ENCODE assay signal across 34 cellular contexts in genomic region chr1:29247874-29248273, GRCh38. TPM values are rescaled to one million over a fixed set of nuclear protein-coding genes. Genes with fewer than 3 reads are reported as not detected.
"Had no signal": no experiment of that assay in that cellular context is flagged by ENCODE, and none has a peak within 500 bp of the region (broad histone marks: within the 10 kb centered on the region; RNA-seq: fewer than 3 reads in every experiment).

No MANE protein-coding gene starts in this region.

- H3K9me3 Mint-ChIP-seq: activated CD4-positive, alpha-beta memory T cell treated with anti-CD3 and anti-CD28 coated beads, Interleukin-2, amount 10 ng/mL, durations not matched to agents 7 days and 5 days; activated CD4-positive, alpha-beta T cell treated with anti-CD3 and anti-CD28 coated beads, Interleukin-2, amount 10 ng/mL, durations not matched to agents 24 days and 14 days; activated naive CD4-positive, alpha-beta T cell treated with anti-CD3 and anti-CD28 coated beads, Interleukin-2, amount 10 ng/mL, durations not matched to agents 7 days and 5 days; activated naive CD8-positive, alpha-beta T cell treated with anti-CD3 and anti-CD28 coated beads, Interleukin-2, amount 10 ng/mL, durations not matched to agents 7 days and 5 days; activated T-cell treated with anti-CD3 and anti-CD28 coated beads, Interleukin-2, amount 50 U/mL, for 24 hours; effector memory CD8-positive, alpha-beta T cell; immature natural killer cell; natural killer cell treated with Interleukin-12 subunit alpha and Interleukin-12 subunit beta and Interleukin-15 and Interleukin-18, amount 100 ng/mL, for 72 hours; stimulated activated naive B cell treated with anti-CD40 and anti-IgM and Interleukin-4, amounts not matched to agents 10 μg/mL and 1 μg/mL and 100 μg/mL, for 72 hours had no signal

- H3K4me3 Mint-ChIP-seq: activated CD4-positive, alpha-beta memory T cell treated with anti-CD3 and anti-CD28 coated beads, Interleukin-2, amount 10 ng/mL, durations not matched to agents 7 days and 5 days; activated CD4-positive, alpha-beta T cell treated with anti-CD3 and anti-CD28 coated beads, Interleukin-2, amount 10 ng/mL, durations not matched to agents 24 days and 14 days; activated naive CD4-positive, alpha-beta T cell treated with anti-CD3 and anti-CD28 coated beads, Interleukin-2, amount 10 ng/mL, durations not matched to agents 7 days and 5 days; activated naive CD8-positive, alpha-beta T cell treated with anti-CD3 and anti-CD28 coated beads, Interleukin-2, amount 10 ng/mL, durations not matched to agents 7 days and 5 days; activated T-cell treated with anti-CD3 and anti-CD28 coated beads, Interleukin-2, amount 50 U/mL, for 24 hours; effector memory CD8-positive, alpha-beta T cell; immature natural killer cell; natural killer cell treated with Interleukin-12 subunit alpha and Interleukin-12 subunit beta and Interleukin-15 and Interleukin-18, amount 100 ng/mL, for 72 hours; stimulated activated naive B cell treated with anti-CD40 and anti-IgM and Interleukin-4, amounts not matched to agents 10 μg/mL and 1 μg/mL and 100 μg/mL, for 72 hours had no signal

- H3K9me3 ChIP-seq: ascending aorta, heart left ventricle, mucosa of descending colon, neutrophil, prostate gland, sigmoid colon, stomach, suprapubic skin, tibial nerve, uterus had no signal

- H3K4me3 ChIP-seq: ascending aorta, heart left ventricle, mucosa of descending colon, prostate gland, sigmoid colon, stomach, suprapubic skin, tibial nerve, uterus had no signal

- H3K36me3 Mint-ChIP-seq: activated naive CD4-positive, alpha-beta T cell treated with anti-CD3 and anti-CD28 coated beads, Interleukin-2, amount 10 ng/mL, durations not matched to agents 7 days and 5 days; activated naive CD8-positive, alpha-beta T cell treated with anti-CD3 and anti-CD28 coated beads, Interleukin-2, amount 10 ng/mL, durations not matched to agents 7 days and 5 days; immature natural killer cell; natural killer cell treated with Interleukin-12 subunit alpha and Interleukin-12 subunit beta and Interleukin-15 and Interleukin-18, amount 100 ng/mL, for 72 hours; stimulated activated naive B cell treated with anti-CD40 and anti-IgM and Interleukin-4, amounts not matched to agents 10 μg/mL and 1 μg/mL and 100 μg/mL, for 72 hours had no signal

- ATAC-seq: effector memory CD8-positive, alpha-beta T cell; esophagus mucosa; left colon; mucosa of descending colon; stimulated activated naive B cell treated with anti-CD40 and anti-IgM and Interleukin-4, amounts not matched to agents 10 μg/mL and 1 μg/mL and 100 μg/mL, for 72 hours had no signal

- H3K4me1 Mint-ChIP-seq: activated CD4-positive, alpha-beta memory T cell treated with anti-CD3 and anti-CD28 coated beads, Interleukin-2, amount 10 ng/mL, durations not matched to agents 7 days and 5 days; activated CD4-positive, alpha-beta T cell treated with anti-CD3 and anti-CD28 coated beads, Interleukin-2, amount 10 ng/mL, durations not matched to agents 24 days and 14 days; activated naive CD8-positive, alpha-beta T cell treated with anti-CD3 and anti-CD28 coated beads, Interleukin-2, amount 10 ng/mL, durations not matched to agents 7 days and 5 days; immature natural killer cell; stimulated activated naive B cell treated with anti-CD40 and anti-IgM and Interleukin-4, amounts not matched to agents 10 μg/mL and 1 μg/mL and 100 μg/mL, for 72 hours had no signal

- H3K4me1 ChIP-seq: ascending aorta, heart left ventricle, prostate gland, sigmoid colon, suprapubic skin, tibial nerve, uterus had no signal

- H3K36me3 ChIP-seq: ascending aorta, brain microvascular endothelial cell, heart left ventricle, neutrophil, prostate gland, sigmoid colon, stomach, suprapubic skin, tibial nerve, uterus, WERI-Rb-1 had no signal

- H3K27ac Mint-ChIP-seq: activated CD4-positive, alpha-beta memory T cell treated with anti-CD3 and anti-CD28 coated beads, Interleukin-2, amount 10 ng/mL, durations not matched to agents 7 days and 5 days; activated CD4-positive, alpha-beta T cell treated with anti-CD3 and anti-CD28 coated beads, Interleukin-2, amount 10 ng/mL, durations not matched to agents 24 days and 14 days; activated naive CD4-positive, alpha-beta T cell treated with anti-CD3 and anti-CD28 coated beads, Interleukin-2, amount 10 ng/mL, durations not matched to agents 7 days and 5 days; activated naive CD8-positive, alpha-beta T cell treated with anti-CD3 and anti-CD28 coated beads, Interleukin-2, amount 10 ng/mL, durations not matched to agents 7 days and 5 days; activated T-cell treated with anti-CD3 and anti-CD28 coated beads, Interleukin-2, amount 50 U/mL, for 24 hours; effector memory CD8-positive, alpha-beta T cell; immature natural killer cell; natural killer cell treated with Interleukin-12 subunit alpha and Interleukin-12 subunit beta and Interleukin-15 and Interleukin-18, amount 100 ng/mL, for 72 hours; stimulated activated naive B cell treated with anti-CD40 and anti-IgM and Interleukin-4, amounts not matched to agents 10 μg/mL and 1 μg/mL and 100 μg/mL, for 72 hours had no signal

- H3K27ac ChIP-seq: ascending aorta, brain microvascular endothelial cell, heart left ventricle, neutrophil, prostate gland, sigmoid colon, stomach, suprapubic skin, tibial nerve, uterus, WERI-Rb-1 had no signal

- H3K27me3 ChIP-seq: ascending aorta, brain microvascular endothelial cell, sigmoid colon, stomach, suprapubic skin, tibial nerve, uterus had no signal

- DNase-seq: activated CD4-positive, alpha-beta memory T cell treated with anti-CD3 and anti-CD28 coated beads, Interleukin-2, amount 10 ng/mL, durations not matched to agents 7 days and 5 days; activated CD4-positive, alpha-beta T cell treated with anti-CD3 and anti-CD28 coated beads, Interleukin-2, amount 10 ng/mL, durations not matched to agents 24 days and 14 days; activated CD4-positive, CD25-positive, alpha-beta regulatory T cell treated with anti-CD3 and anti-CD28 coated beads, Interleukin-2, amount 50 U/mL, for 72 hours; activated CD8-positive, alpha-beta memory T cell treated with anti-CD3 and anti-CD28 coated beads, Interleukin-2, amount 50 U/mL, for 48 hours; activated gamma-delta T cell; activated naive CD4-positive, alpha-beta T cell treated with anti-CD3 and anti-CD28 coated beads, Interleukin-2, amount 10 ng/mL, durations not matched to agents 7 days and 5 days; activated naive CD8-positive, alpha-beta T cell treated with anti-CD3 and anti-CD28 coated beads, Interleukin-2, amount 10 ng/mL, durations not matched to agents 7 days and 5 days; activated T-cell treated with anti-CD3 and anti-CD28 coated beads, Interleukin-2, amount 50 U/mL, for 24 hours; brain microvascular endothelial cell; caudate nucleus; cortex of kidney; effector memory CD8-positive, alpha-beta T cell; foreskin fibroblast; heart left ventricle; hypothalamus; immature natural killer cell; kidney; left colon; mucosa of descending colon; sigmoid colon; small intestine; stimulated activated CD4-positive, alpha-beta T cell treated with anti-CD3 and anti-CD28 coated beads, Interleukin-15, amount 100 ng/mL, for 24 hours; stimulated activated CD4-positive, alpha-beta T cell treated with anti-CD3 and anti-CD28 coated beads, Interleukin-2, amount 100 ng/mL, for 24 hours; stimulated activated naive B cell treated with anti-CD40 and anti-IgM and Interleukin-4, amounts not matched to agents 10 μg/mL and 1 μg/mL and 100 μg/mL, for 72 hours; stomach; uterus; WERI-Rb-1 had no signal

RNA-seq across cellular contexts. Expression of gene PTPRU, which starts 11.6 kb away (rescaled TPM):
- polyA plus RNA-seq: immature natural killer cell had no signal
